Comparison of ENCODE assay signal across 8 cellular contexts in genomic region chr3:196969001-196969659, GRCh38. TPM values are rescaled to one million over a fixed set of nuclear protein-coding genes. Genes with fewer than 3 reads are reported as not detected.
DNase-seq lines count a peak whose midpoint lies in the region; ATAC-seq and TF ChIP-seq lines count a peak whose summit lies in the region.

No MANE protein-coding gene starts in this region.

- H3K27me3 ChIP-seq in PC-9 (ENCODE audit: insufficient read depth, low read depth) = peaks cover 22% of the 10 kb centered on the region

- POLR2A ChIA-PET in PC-9 (lab: Charles Lee; ENCODE audit: unreplicated experiment) = interaction anchor here (0.5 kb wide), 1 partner anchor 56 kb away, joined by 6 read pairs; no protein-coding TSS in a partner anchor
- POLR2A ChIA-PET in activated naive CD8-positive, alpha-beta T cell treated with anti-CD3 and anti-CD28 coated beads, Interleukin-2, amount 10 ng/mL, durations not matched to agents 7 days and 5 days (lab: Charles Lee) = interaction anchor here (0.7 to 2.8 kb wide), 4 partner anchors 27 to 134 kb away, joined by 3 to 17 read pairs (median 8); partner anchors contain the start of genes NCBP2 and SENP5

- H3K27me3 Mint-ChIP-seq in activated naive CD8-positive, alpha-beta T cell treated with anti-CD3 and anti-CD28 coated beads, Interleukin-2, amount 10 ng/mL, durations not matched to agents 7 days and 5 days = peaks cover 21% of the 10 kb centered on the region

- peak overlapping the region; percentile 73 for H3K4me3 ChIP-seq in PC-9
- peak overlapping the region; percentile 33 for H3K4me3 ChIP-seq in iPS-11a (ENCODE audit: low read depth, low read length)

- DNase-seq in AG08396 (ENCODE audit: low spot score) (peak; percentile 58), PC-9 (peak in 1 of 2 experiments; percentile 41), NCI-H1417 treated with DMSO at 0.1 percent for 48 hours (lab: John Stamatoyannopoulos, UW) (no peak)
- peak; percentile 78 for DNase-seq in activated naive CD8-positive, alpha-beta T cell treated with anti-CD3 and anti-CD28 coated beads, Interleukin-2, amount 10 ng/mL, durations not matched to agents 7 days and 5 days
- peak; percentile 45 for DNase-seq in stimulated activated CD4-positive, alpha-beta T cell treated with anti-CD3 and anti-CD28 coated beads, Interleukin-12 subunit alpha, Interleukin-12 subunit beta, amount 100 ng/mL, for 4 hours

- no peak for TF ChIP-seq CTCF in PC-9 (conservative IDR thresholded peaks at IDR 0.05)

- H3K79me2 ChIP-seq in PC-9 (ENCODE audit: low read depth) = no peaks in the 10 kb centered on the region

- ATAC-seq in GM18867 (IDR thresholded peaks at IDR 0.05; ENCODE audit: unreplicated experiment) = peak; percentile 34
- ATAC-seq in HG03045 (IDR thresholded peaks at IDR 0.05; ENCODE audit: unreplicated experiment) = peak; percentile 42
- ATAC-seq in activated naive CD8-positive, alpha-beta T cell treated with anti-CD3 and anti-CD28 coated beads, Interleukin-2, amount 10 ng/mL, durations not matched to agents 7 days and 5 days (ENCODE audit: low read depth) = peak; percentile 51

- H3K4me2 ChIP-seq in PC-9 = peak overlapping the region; percentile 91

- no peaks in the 10 kb centered on the region for H4K20me1 ChIP-seq in PC-9 (ENCODE audit: insufficient read depth)

- H3K9me2 ChIP-seq in PC-9 (ENCODE audit: insufficient read depth) = no peaks in the 10 kb centered on the region

- no peaks in the 10 kb centered on the region for H3K36me3 ChIP-seq in PC-9 (ENCODE audit: low read depth)

- peaks cover 3% of the 10 kb centered on the region for H3K36me3 Mint-ChIP-seq in activated naive CD8-positive, alpha-beta T cell treated with anti-CD3 and anti-CD28 coated beads, Interleukin-2, amount 10 ng/mL, durations not matched to agents 7 days and 5 days

- H3K27ac ChIP-seq in PC-9 = no peak overlapping the region

- CTCF ChIA-PET in PC-9 (lab: Charles Lee) = interaction anchor here (0.6 to 1.3 kb wide), 6 partner anchors 8 to 757 kb away, joined by 3 to 7 read pairs (median 4); partner anchors contain the start of gene PAK2

- H3K4me3 Mint-ChIP-seq in activated naive CD8-positive, alpha-beta T cell treated with anti-CD3 and anti-CD28 coated beads, Interleukin-2, amount 10 ng/mL, durations not matched to agents 7 days and 5 days = peak overlapping the region; percentile 86

- 0 out of 2 replicates have a peak, but pooled peaks cover 5% of the 10 kb centered on the region for H3F3A ChIP-seq in PC-9 (ENCODE audit: insufficient read depth, low read depth)

- H3K27ac Mint-ChIP-seq in activated naive CD8-positive, alpha-beta T cell treated with anti-CD3 and anti-CD28 coated beads, Interleukin-2, amount 10 ng/mL, durations not matched to agents 7 days and 5 days = peak overlapping the region; percentile 81

- no peaks in the 10 kb centered on the region for H3K9me3 Mint-ChIP-seq in activated naive CD8-positive, alpha-beta T cell treated with anti-CD3 and anti-CD28 coated beads, Interleukin-2, amount 10 ng/mL, durations not matched to agents 7 days and 5 days

- H3K4me1 Mint-ChIP-seq in activated naive CD8-positive, alpha-beta T cell treated with anti-CD3 and anti-CD28 coated beads, Interleukin-2, amount 10 ng/mL, durations not matched to agents 7 days and 5 days = peaks cover 14% of the 10 kb centered on the region

- BruUV-seq in PC-9 (replicated peaks; lab: Mats Ljungman, UMichigan) = no TSS peak

- peak overlapping the region; percentile 99 for H2AFZ ChIP-seq in PC-9

- intact Hi-C loops in PC-9 (cut with micrococcal nuclease; ENCODE audit: unreplicated experiment) = no loop called here

- H3K9me3 ChIP-seq in PC-9 (ENCODE audit: insufficient read depth, low read depth) = no peaks in the 10 kb centered on the region

- H3K4me1 ChIP-seq in PC-9 (replicated peaks; ENCODE audit: insufficient read depth) = no peaks in the 10 kb centered on the region

RNA-seq across cellular contexts. Expression of gene PIGZ, which starts 0.5 kb away (rescaled TPM):
- 2.1 and 5.6 TPM in 2 replicates for total RNA-seq in PC-9 (2021)
- total RNA-seq in activated naive CD8-positive, alpha-beta T cell treated with anti-CD3 and anti-CD28 coated beads, Interleukin-2, amount 10 ng/mL, durations not matched to agents 7 days and 5 days = 1 to 10 TPM; 1.4 TPM

RNA-seq across cellular contexts. Expression of gene NCBP2, which starts 26.8 kb away (rescaled TPM):
- total RNA-seq in PC-9 (2021) = 83.8 and 91.8 TPM in 2 replicates
- total RNA-seq in activated naive CD8-positive, alpha-beta T cell treated with anti-CD3 and anti-CD28 coated beads, Interleukin-2, amount 10 ng/mL, durations not matched to agents 7 days and 5 days = 10 to 100 TPM; 53.0 to 55.8 TPM
